8 cellular contexts compared by ENCODE assay signal in genomic region chr1:179815642-179816041, GRCh38.
A peak's percentile ranks its signal among the peaks of the same experiment; 100 is the strongest.
DNase-seq lines count a peak whose midpoint lies in the region; ATAC-seq and TF ChIP-seq lines count a peak whose summit lies in the region.

No MANE protein-coding gene starts in this region.

- no peak for TF ChIP-seq CTCF in AG04449 (IDR thresholded peaks at IDR 0.05; ENCODE audit: insufficient read depth, low read length, missing control alignments)
- no peak for TF ChIP-seq CTCF in HFF-Myc (IDR thresholded peaks at IDR 0.05; ENCODE audit: low read depth, low read length, missing control alignments)
- no peak for TF ChIP-seq CTCF in brain (conservative IDR thresholded peaks at IDR 0.05)

- DNase-seq in AG04449 (ENCODE audit: low read depth, low spot score) (no peak), HFF-Myc (ENCODE audit: extremely low read depth, low read depth) (no peak), HUDEP-2 (lab: John Stamatoyannopoulos, UW; ENCODE audit: unreplicated experiment in 76 of 76) (no peak), NCI-H2227 (lab: John Stamatoyannopoulos, UW; ENCODE audit: unreplicated experiment) (no peak), NCI-H2196 treated with DMSO at 0.1 percent for 48 hours (lab: John Stamatoyannopoulos, UW; ENCODE audit: unreplicated experiment) (no peak)
- DNase-seq in naive thymus-derived CD8-positive, alpha-beta T cell: no peak

- peak overlapping the region; percentile 58 for H3K4me3 ChIP-seq in AG04449 (ENCODE audit: low read depth, low read length)
- H3K4me3 ChIP-seq in HFF-Myc (replicated peaks; ENCODE audit: low read depth, low read length): peak overlapping the region; percentile 45

- no peak for ATAC-seq in naive thymus-derived CD8-positive, alpha-beta T cell
- ATAC-seq in HG03196 (IDR thresholded peaks at IDR 0.05; ENCODE audit: unreplicated experiment): no peak

- H3K4me3 Mint-ChIP-seq in brain: peak overlapping the region; percentile 89 to 97 (median 94)
- peak overlapping the region; percentile 90 to 98 (median 94) for H3K4me3 Mint-ChIP-seq in naive thymus-derived CD8-positive, alpha-beta T cell

- POLR2A ChIA-PET in AG04449 (lab: Yijun Ruan, JAX): no interaction called here
- POLR2A ChIA-PET in naive thymus-derived CD8-positive, alpha-beta T cell (lab: Charles Lee): interaction anchor here (0.6 to 2.6 kb wide), 6 partner anchors 8 to 175 kb away, joined by 3 to 18 read pairs (median 4); partner anchors contain the start of gene TOR1AIP1

- H3K4me1 Mint-ChIP-seq in brain: peaks cover 55% of the 10 kb centered on the region
- H3K4me1 Mint-ChIP-seq in naive thymus-derived CD8-positive, alpha-beta T cell: peaks cover 6 to 22% (median 18%) of the 10 kb centered on the region in 4 donors

- H3K27ac Mint-ChIP-seq in brain: peak overlapping the region; percentile 96 to 100 (median 97)
- H3K27ac Mint-ChIP-seq in naive thymus-derived CD8-positive, alpha-beta T cell: peak overlapping the region; percentile 73 to 99 (median 94)

- H3K9me3 Mint-ChIP-seq in brain: peaks cover 0 to 5% (median 0%) of the 10 kb centered on the region in 5 experiments
- H3K9me3 Mint-ChIP-seq in naive thymus-derived CD8-positive, alpha-beta T cell: no peaks in the 10 kb centered on the region

- peaks cover 18% of the 10 kb centered on the region for H3K27me3 Mint-ChIP-seq in brain
- peaks cover 0 to 9% (median 0%) of the 10 kb centered on the region in 5 donors for H3K27me3 Mint-ChIP-seq in naive thymus-derived CD8-positive, alpha-beta T cell

- H3K36me3 Mint-ChIP-seq in brain: no peaks in the 10 kb centered on the region
- no peaks in the 10 kb centered on the region for H3K36me3 Mint-ChIP-seq in naive thymus-derived CD8-positive, alpha-beta T cell

- CTCF ChIA-PET in AG04449 (lab: Yijun Ruan, JAX): interaction anchor here (0.6 to 15.2 kb wide), 31 partner anchors 8 to 1541 kb away, joined by 3 to 869 read pairs (median 9); partner anchors contain the start of genes TOR1AIP2 and TOR3A
